Comparison of ENCODE assay signal across 13 cellular contexts in the genomic region with DNA sequence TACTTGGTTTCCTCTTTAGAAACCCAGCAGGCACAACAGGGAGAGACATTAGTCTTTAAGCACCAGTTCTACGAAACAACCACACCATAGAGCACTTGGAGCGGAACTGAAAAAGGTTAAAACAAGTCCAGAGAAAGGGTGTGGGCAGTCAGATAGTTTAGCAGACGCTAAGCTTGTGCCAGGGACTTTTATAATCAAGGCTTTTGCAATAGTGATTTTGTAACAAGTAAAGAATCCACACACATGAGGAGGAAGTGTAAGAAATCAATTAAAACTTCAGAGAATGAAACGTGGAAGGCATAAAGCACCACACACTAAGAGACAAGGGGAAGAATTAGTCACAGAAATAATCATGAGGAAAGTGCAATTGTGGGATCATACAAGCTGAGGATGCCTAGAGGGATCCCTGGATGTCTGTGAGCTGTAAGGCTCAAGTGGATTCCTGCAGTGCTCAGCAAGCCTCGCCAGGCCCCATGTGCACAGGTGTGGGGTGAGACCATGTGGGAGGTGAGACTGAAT. TPM values are rescaled to one million over a fixed set of nuclear protein-coding genes. Genes with fewer than 3 reads are reported as not detected.
DNase-seq lines count a peak whose midpoint lies in the region; ATAC-seq and TF ChIP-seq lines count a peak whose summit lies in the region.
"Had no signal": no experiment of that assay in that cellular context is flagged by ENCODE, and none has a peak within 500 bp of the region (broad histone marks: within the 10 kb centered on the region; RNA-seq: fewer than 3 reads in every experiment).

No MANE protein-coding gene starts in this region.

- H3K4me2 ChIP-seq in PC-9 (peak overlapping the region; percentile 58), neural progenitor cell (peak overlapping the region; percentile 31)

- ATAC-seq in HG02623 (IDR thresholded peaks at IDR 0.05; ENCODE audit: unreplicated experiment) (no peak), GM21447 (IDR thresholded peaks at IDR 0.05; ENCODE audit: unreplicated experiment) (no peak)
- ATAC-seq in activated naive CD4-positive, alpha-beta T cell treated with anti-CD3 and anti-CD28 coated beads, Interleukin-2, amount 50 U/mL, for 72 hours, result no peak
- ATAC-seq: activated CD4-positive, alpha-beta T cell treated with anti-CD3 and anti-CD28 coated beads for 36 hours; Panc1 had no signal

- no peaks in the 10 kb centered on the region for H3K9me2 ChIP-seq in PC-9 (ENCODE audit: insufficient read depth)

- intact Hi-C loops in Calu3 (cut with micrococcal nuclease; ENCODE audit: unreplicated experiment), result loop anchor here (2.0 to 5.0 kb wide), 2 partner anchors 38 to 181 kb away; partner anchors contain the start of genes SUSD4 and TLR5
- intact Hi-C loops in PC-9 (cut with micrococcal nuclease; ENCODE audit: unreplicated experiment), result loop anchor here (10.0 kb wide), 1 partner anchor 54 kb away; no protein-coding TSS in a partner anchor
- intact Hi-C loops in esophagus squamous epithelium (cut with DNase I), result no loop called here

- POLR2A ChIA-PET in PC-9 (lab: Charles Lee; ENCODE audit: unreplicated experiment), result interaction anchor here (0.5 kb wide), 1 partner anchor 1463 kb away, joined by 16 read pairs; no protein-coding TSS in a partner anchor

- H3K27ac ChIP-seq in PC-9 (peak overlapping the region; percentile 68), esophagus squamous epithelium (peak overlapping the region; percentile 78 to 90 (median 86)), neural progenitor cell (no peak overlapping the region)

- H3K9ac ChIP-seq in neural progenitor cell, result no peak overlapping the region

- H2AFZ ChIP-seq in PC-9 (no peak overlapping the region), neural progenitor cell (replicated peaks) (no peak overlapping the region)

- no peaks in the 10 kb centered on the region for H3K9me3 ChIP-seq in PC-9 (ENCODE audit: insufficient read depth, low read depth)
- no peaks in the 10 kb centered on the region for H3K9me3 ChIP-seq in esophagus squamous epithelium
- no peaks in the 10 kb centered on the region for H3K9me3 ChIP-seq in neural progenitor cell (ENCODE audit: low read depth)
- H3K9me3 ChIP-seq: adrenal gland had no signal

- H3K4me1 ChIP-seq in PC-9 (replicated peaks; ENCODE audit: insufficient read depth), result peaks cover 36% of the 10 kb centered on the region
- peaks cover 23 to 72% (median 26%) of the 10 kb centered on the region in 3 donors for H3K4me1 ChIP-seq in esophagus squamous epithelium
- peaks cover 16% of the 10 kb centered on the region for H3K4me1 ChIP-seq in neural progenitor cell

- no peaks in the 10 kb centered on the region for H3K27me3 Mint-ChIP-seq in Calu3 (ENCODE audit: unreplicated experiment)
- peaks cover 4% of the 10 kb centered on the region for H3K27me3 Mint-ChIP-seq in neural progenitor cell (ENCODE audit: insufficient read depth, low read depth)
- H3K27me3 Mint-ChIP-seq: activated CD4-positive, alpha-beta T cell treated with anti-CD3 and anti-CD28 coated beads for 36 hours had no signal

- H3K79me2 ChIP-seq in PC-9 (ENCODE audit: low read depth) (no peaks in the 10 kb centered on the region), neural progenitor cell (ENCODE audit: low read depth) (no peaks in the 10 kb centered on the region)

- H3K4me1 Mint-ChIP-seq in Calu3 (ENCODE audit: low read depth, unreplicated experiment) (peaks cover 57% of the 10 kb centered on the region), neural progenitor cell (peaks cover 14% of the 10 kb centered on the region)

- peak; percentile 57 for DNase-seq in Calu3
- DNase-seq in PC-9, result peak in 1 of 2 experiments; percentile 94
- DNase-seq in esophagus squamous epithelium (lab: John Stamatoyannopoulos, UW), result no peak
- no peak for DNase-seq in neural progenitor cell (ENCODE audit: low spot score)
- no peak for DNase-seq in activated gamma-delta T cell (lab: John Stamatoyannopoulos, UW)
- DNase-seq in activated naive CD4-positive, alpha-beta T cell treated with anti-CD3 and anti-CD28 coated beads, Interleukin-2, amount 50 U/mL, for 72 hours (ENCODE audit: low spot score in 2 of 2), result no peak
- DNase-seq: activated CD4-positive, alpha-beta T cell treated with anti-CD3 and anti-CD28 coated beads for 36 hours; DMS 273 treated with DMSO at 0.1 percent for 48 hours; glutamatergic neuron had no signal

- H4K20me1 ChIP-seq in PC-9 (ENCODE audit: insufficient read depth) (no peaks in the 10 kb centered on the region), neural progenitor cell (ENCODE audit: low read depth) (no peaks in the 10 kb centered on the region)

- BruUV-seq in Calu3 (replicated peaks; lab: Mats Ljungman, UMichigan) (no TSS peak), PC-9 (replicated peaks; lab: Mats Ljungman, UMichigan) (no TSS peak)

- no peaks in the 10 kb centered on the region for H3K36me3 Mint-ChIP-seq in Calu3 (ENCODE audit: insufficient read depth, unreplicated experiment)
- no peaks in the 10 kb centered on the region for H3K36me3 Mint-ChIP-seq in neural progenitor cell
- H3K36me3 Mint-ChIP-seq in activated naive CD4-positive, alpha-beta T cell treated with anti-CD3 and anti-CD28 coated beads, Interleukin-2, amount 50 U/mL, for 72 hours, result no peaks in the 10 kb centered on the region

- H3K27me3 ChIP-seq in PC-9 (ENCODE audit: insufficient read depth, low read depth) (no peaks in the 10 kb centered on the region), esophagus squamous epithelium (no peaks in the 10 kb centered on the region), neural progenitor cell (no peaks in the 10 kb centered on the region)
- H3K27me3 ChIP-seq: adrenal gland had no signal

- CTCF ChIA-PET in Calu3 (lab: Charles Lee), result interaction anchor here (0.6 to 2.8 kb wide), 10 partner anchors 16 to 183 kb away, joined by 3 to 17 read pairs (median 4); partner anchors contain the start of genes SUSD4 and TLR5
- CTCF ChIA-PET in PC-9 (lab: Charles Lee), result interaction anchor here (0.6 to 1.1 kb wide), 2 partner anchors 57 to 189 kb away, joined by 4 to 5 read pairs; no protein-coding TSS in a partner anchor

- H3F3A ChIP-seq in PC-9 (ENCODE audit: insufficient read depth, low read depth), result peaks cover 13% of the 10 kb centered on the region; the same call in 1 of the 2 replicates
- no peaks in the 10 kb centered on the region for H3F3A ChIP-seq in neural progenitor cell (ENCODE audit: low read depth)

- H3K4me3 Mint-ChIP-seq in Calu3 (ENCODE audit: low read depth, unreplicated experiment) (peak overlapping the region; percentile 25), neural progenitor cell (no peak overlapping the region)
- H3K4me3 Mint-ChIP-seq: activated CD4-positive, alpha-beta T cell treated with anti-CD3 and anti-CD28 coated beads for 36 hours had no signal

- H3K9me3 Mint-ChIP-seq in Calu3 (ENCODE audit: low read depth, unreplicated experiment), result no peaks in the 10 kb centered on the region
- no peaks in the 10 kb centered on the region for H3K9me3 Mint-ChIP-seq in neural progenitor cell
- no peaks in the 10 kb centered on the region for H3K9me3 Mint-ChIP-seq in activated naive CD4-positive, alpha-beta T cell treated with anti-CD3 and anti-CD28 coated beads, Interleukin-2, amount 50 U/mL, for 72 hours

- no peaks in the 10 kb centered on the region for H3K36me3 ChIP-seq in PC-9 (ENCODE audit: low read depth)
- no peaks in the 10 kb centered on the region for H3K36me3 ChIP-seq in esophagus squamous epithelium
- H3K36me3 ChIP-seq in neural progenitor cell, result no peaks in the 10 kb centered on the region
- H3K36me3 ChIP-seq: adrenal gland had no signal

- peak overlapping the region; percentile 91 for H3K27ac Mint-ChIP-seq in Calu3 (ENCODE audit: unreplicated experiment)
- no peak overlapping the region for H3K27ac Mint-ChIP-seq in neural progenitor cell
- no peak overlapping the region for H3K27ac Mint-ChIP-seq in activated naive CD4-positive, alpha-beta T cell treated with anti-CD3 and anti-CD28 coated beads, Interleukin-2, amount 50 U/mL, for 72 hours
- H3K27ac Mint-ChIP-seq: activated CD4-positive, alpha-beta T cell treated with anti-CD3 and anti-CD28 coated beads for 36 hours had no signal

- WGBS in esophagus squamous epithelium, 2 donors, result 15 to 27% methylated on average over 5 of the region's 5 CpGs

- TF ChIP-seq POLR2A in esophagus squamous epithelium (IDR thresholded peaks at IDR 0.05), result peak in 1 of 4 donors; percentile 5

- H3K4me3 ChIP-seq in PC-9, result no peak overlapping the region
- H3K4me3 ChIP-seq in esophagus squamous epithelium, result no peak overlapping the region
- no peak overlapping the region for H3K4me3 ChIP-seq in neural progenitor cell
- H3K4me3 ChIP-seq: adrenal gland had no signal

- TF ChIP-seq CTCF in Calu3 (IDR thresholded peaks at IDR 0.05; ENCODE audit: unreplicated experiment), result no peak
- TF ChIP-seq CTCF in PC-9 (conservative IDR thresholded peaks at IDR 0.05), result no peak
- TF ChIP-seq CTCF in esophagus squamous epithelium (IDR thresholded peaks at IDR 0.05), result no peak
- TF ChIP-seq CTCF in neural progenitor cell (IDR thresholded peaks at IDR 0.05), result no peak

RNA-seq across cellular contexts. Expression of gene TLR5, which starts 37.8 kb away (rescaled TPM):
- 11.7 and 17.3 TPM in 2 replicates for total RNA-seq in Calu3 (2022)
- total RNA-seq in PC-9 (2021), result 2.5 and 3.4 TPM in 2 replicates
- 1 to 10 TPM; 5.1 to 9.3 (median 9.2) TPM for total RNA-seq in esophagus squamous epithelium
- 0.30 and 0.68 TPM in 2 replicates for total RNA-seq in neural progenitor cell (ENCODE audit: low replicate concordance)
- under 1 TPM in 1 of 2 donors, not detected in 1; 0.43 TPM for total RNA-seq in activated naive CD4-positive, alpha-beta T cell treated with anti-CD3 and anti-CD28 coated beads, Interleukin-2, amount 50 U/mL, for 72 hours
